ENCODE assay signal across 23 cellular contexts in the genomic region with DNA sequence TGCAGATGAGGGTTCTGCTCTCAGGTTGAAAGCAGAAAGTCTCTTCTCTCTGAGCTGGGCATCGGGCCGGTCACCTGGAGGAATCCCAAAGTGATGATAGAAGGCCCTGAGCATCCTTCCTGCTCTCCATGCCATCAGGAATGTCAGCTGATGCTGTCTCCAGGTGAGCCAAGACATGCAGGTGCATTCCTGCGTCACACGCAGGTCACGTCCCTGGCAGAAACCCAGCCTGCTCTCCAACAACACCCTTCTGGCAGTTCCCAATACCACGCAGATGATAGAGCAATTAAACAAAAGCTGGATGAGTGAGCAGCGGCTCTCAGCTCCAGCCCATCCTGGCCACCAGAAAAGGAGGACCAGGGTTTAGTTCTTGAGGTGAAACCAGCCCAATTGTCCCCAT. TPM values are rescaled to one million over a fixed set of nuclear protein-coding genes. Genes with fewer than 3 reads are reported as not detected.
DNase-seq lines count a peak whose midpoint lies in the region; FAIRE-seq and TF ChIP-seq lines count a peak whose summit lies in the region.
"Had no signal": no experiment of that assay in that cellular context is flagged by ENCODE, and none has a peak within 500 bp of the region (broad histone marks: within the 10 kb centered on the region; RNA-seq: fewer than 3 reads in every experiment).

No MANE protein-coding gene starts in this region.

- no peak for TF ChIP-seq RAD21 in SK-N-SH (IDR thresholded peaks at IDR 0.05; ENCODE audit: low read length)

- peaks cover 14% of the 10 kb centered on the region for H3K9me3 Mint-ChIP-seq in chondrocyte (ENCODE audit: low read depth)

- H3K27me3 Mint-ChIP-seq in chondrocyte (ENCODE audit: low read depth) = peaks cover 10% of the 10 kb centered on the region

- CTCF ChIA-PET in SK-N-SH (lab: Yijun Ruan, JAX) = interaction anchor here (0.9 to 3.3 kb wide), 5 partner anchors 9 to 353 kb away, joined by 3 to 8 read pairs (median 3); no protein-coding TSS in a partner anchor

- H3K9me3 ChIP-seq in thyroid gland (no peaks in the 10 kb centered on the region), SK-N-SH (peaks cover 7% of the 10 kb centered on the region; the same call in 1 of the 2 replicates)
- H3K9me3 ChIP-seq: upper lobe of left lung had no signal

- H3F3A ChIP-seq in SK-N-SH (replicated peaks; ENCODE audit: insufficient read depth) = no peaks in the 10 kb centered on the region

- H3K9ac ChIP-seq in SK-N-SH = no peak overlapping the region

- H4K20me1 ChIP-seq in SK-N-SH (ENCODE audit: insufficient read depth) = no peaks in the 10 kb centered on the region

- peak; percentile 32 for DNase-seq in NCI-H2107 treated with DMSO at 0.1 percent for 48 hours (lab: John Stamatoyannopoulos, UW; ENCODE audit: unreplicated experiment)
- DNase-seq in NCI-H2107 (lab: John Stamatoyannopoulos, UW) = no peak
- peak; percentile 33 for DNase-seq in NCI-H2171 (lab: John Stamatoyannopoulos, UW)
- DNase-seq in chondrocyte (ENCODE audit: low spot score) = peak; percentile 50
- DNase-seq in thyroid gland = peak; percentile 78 to 84
- no peak for DNase-seq in LoVo (ENCODE audit: low spot score)
- DNase-seq in SK-N-SH = no peak
- no peak for DNase-seq in GM12892 (ENCODE audit: insufficient read length)
- DNase-seq: activated CD4-positive, alpha-beta T cell treated with anti-CD3 and anti-CD28 coated beads for 48 hours; activated naive CD8-positive, alpha-beta T cell treated with anti-CD3 and anti-CD28 coated beads, Interleukin-2, amount 10 ng/mL, durations not matched to agents 7 days and 5 days; cortex of kidney; heart right ventricle; NCI-H1436 treated with DMSO at 0.1 percent for 48 hours; NCI-H526 treated with DMSO at 0.1 percent for 48 hours; OCI-M1; psoas muscle; small intestine; upper lobe of left lung had no signal

- no peaks in the 10 kb centered on the region for H3K4me1 Mint-ChIP-seq in chondrocyte (ENCODE audit: low read depth)
- H3K4me1 Mint-ChIP-seq: B cell, brain, neural crest cell had no signal

- TF ChIP-seq EP300 in SK-N-SH (IDR thresholded peaks at IDR 0.05; ENCODE audit: borderline replicate concordance in 1 of 2, low read depth in 1 of 2, low read length in 1 of 2) = no peak

- H2AFZ ChIP-seq in SK-N-SH (ENCODE audit: low read depth) = no peak overlapping the region

- POLR2A ChIA-PET in SK-N-SH (lab: Yijun Ruan, JAX) = no interaction called here

- H3K36me3 Mint-ChIP-seq in chondrocyte (ENCODE audit: low read depth) = no peaks in the 10 kb centered on the region
- H3K36me3 Mint-ChIP-seq: activated naive CD8-positive, alpha-beta T cell treated with anti-CD3 and anti-CD28 coated beads, Interleukin-2, amount 10 ng/mL, durations not matched to agents 7 days and 5 days; brain had no signal

- H3K27ac Mint-ChIP-seq in chondrocyte (ENCODE audit: unreplicated experiment) = no peak overlapping the region
- H3K27ac Mint-ChIP-seq: activated naive CD8-positive, alpha-beta T cell treated with anti-CD3 and anti-CD28 coated beads, Interleukin-2, amount 10 ng/mL, durations not matched to agents 7 days and 5 days; B cell; brain had no signal

- TF ChIP-seq CTCF in chondrocyte (IDR thresholded peaks at IDR 0.05) (no peak), thyroid gland (IDR thresholded peaks at IDR 0.05) (no peak), SK-N-SH (IDR thresholded peaks at IDR 0.05) (no peak)

- H3K9me2 ChIP-seq in SK-N-SH = no peaks in the 10 kb centered on the region

- H3K36me3 ChIP-seq in thyroid gland (no peaks in the 10 kb centered on the region), SK-N-SH (replicated peaks in 1 of 2; ENCODE audit: control insufficient read depth in 1 of 2, insufficient read depth in 2 of 2, low read length in 1 of 2) (no peaks in the 10 kb centered on the region)
- H3K36me3 ChIP-seq: heart right ventricle, upper lobe of left lung had no signal

- WGBS in thyroid gland, 2 donors = 28 to 36% methylated on average over 7 of the region's 7 CpGs
- WGBS in SK-N-SH (ENCODE audit: low lambda C conversion rate) = 54% methylated on average over 7 of the region's 7 CpGs

- FAIRE-seq in GM12892 (lab: Jason Lieb, UNC) = no peak
- FAIRE-seq: endometrium, GM18507, small intestine had no signal

- H3K4me1 ChIP-seq in thyroid gland (no peaks in the 10 kb centered on the region), SK-N-SH (ENCODE audit: control insufficient read depth in 1 of 2, insufficient read depth in 2 of 2, low read depth in 1 of 2, low read length in 1 of 2) (no peaks in the 10 kb centered on the region)
- H3K4me1 ChIP-seq: heart right ventricle, psoas muscle, upper lobe of left lung had no signal

- H3K27me3 ChIP-seq in thyroid gland = no peaks in the 10 kb centered on the region
- no peaks in the 10 kb centered on the region; the same call in 1 of the 2 replicates for H3K27me3 ChIP-seq in SK-N-SH (ENCODE audit: insufficient read depth)
- H3K27me3 ChIP-seq: heart right ventricle, upper lobe of left lung had no signal

- no peaks in the 10 kb centered on the region for H3K79me2 ChIP-seq in SK-N-SH (ENCODE audit: insufficient read depth)

- no peak for TF ChIP-seq POLR2A in thyroid gland (IDR thresholded peaks at IDR 0.05)
- TF ChIP-seq POLR2A in GM12892 (IDR thresholded peaks at IDR 0.05; ENCODE audit: low read depth, low read length) = no peak

- H3K4me3 ChIP-seq in thyroid gland (replicated peaks in 1 of 3) (no peak overlapping the region), SK-N-SH (ENCODE audit: low read depth in 2 of 2, low read length in 1 of 2) (no peak overlapping the region)
- H3K4me3 ChIP-seq: heart right ventricle, psoas muscle, upper lobe of left lung had no signal

- no peak overlapping the region for H3K27ac ChIP-seq in thyroid gland
- no peak overlapping the region for H3K27ac ChIP-seq in SK-N-SH (ENCODE audit: low read depth in 2 of 2, low read length in 1 of 2)
- H3K27ac ChIP-seq: heart right ventricle, psoas muscle, upper lobe of left lung had no signal

- intact Hi-C loops in thyroid gland (cut with DNase I) = no loop called here

- no peak overlapping the region for H3K4me3 Mint-ChIP-seq in chondrocyte (ENCODE audit: unreplicated experiment)
- H3K4me3 Mint-ChIP-seq: activated naive CD8-positive, alpha-beta T cell treated with anti-CD3 and anti-CD28 coated beads, Interleukin-2, amount 10 ng/mL, durations not matched to agents 7 days and 5 days; B cell; brain; neural crest cell had no signal

- no peak overlapping the region for H3K4me2 ChIP-seq in SK-N-SH

TF ChIP-seq in SK-N-SH, 30 proteins besides CTCF, POLR2A, EP300 and RAD21:
- TF ChIP-seq TAF1 (IDR thresholded peaks at IDR 0.05; ENCODE audit: borderline replicate concordance, low read depth, low read length) (no peak), EZH2phosphoT487 (IDR thresholded peaks at IDR 0.05; ENCODE audit: borderline replicate concordance, low read depth) (no peak), RCOR1 (IDR thresholded peaks at IDR 0.05; ENCODE audit: low read length) (no peak), RFX5 (IDR thresholded peaks at IDR 0.05; ENCODE audit: low read length) (no peak), FOXJ3 (CRISPR knock-in tag; IDR thresholded peaks at IDR 0.05) (no peak), MAX (IDR thresholded peaks at IDR 0.05; ENCODE audit: low read depth) (no peak), MEF2A (IDR thresholded peaks at IDR 0.05; ENCODE audit: borderline replicate concordance, low read depth) (no peak), NFIC (IDR thresholded peaks at IDR 0.05; ENCODE audit: borderline replicate concordance) (no peak)
- TF ChIP-seq, protein P1, sequence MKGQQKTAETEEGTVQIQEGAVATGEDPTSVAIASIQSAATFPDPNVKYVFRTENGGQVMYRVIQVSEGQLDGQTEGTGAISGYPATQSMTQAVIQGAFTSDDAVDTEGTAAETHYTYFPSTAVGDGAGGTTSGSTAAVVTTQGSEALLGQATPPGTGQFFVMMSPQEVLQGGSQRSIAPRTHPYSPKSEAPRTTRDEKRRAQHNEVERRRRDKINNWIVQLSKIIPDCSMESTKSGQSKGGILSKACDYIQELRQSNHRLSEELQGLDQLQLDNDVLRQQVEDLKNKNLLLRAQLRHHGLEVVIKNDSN (IDR thresholded peaks at IDR 0.05; ENCODE audit: borderline replicate concordance, low read depth) = no peak

RNA-seq across cellular contexts. Expression of gene WIPI2, which starts 6.9 kb away (rescaled TPM):
- total RNA-seq in chondrocyte (61.0 to 68.0 TPM (median 61.6 TPM) in 3 replicates), thyroid gland (10 to 100 TPM; 64.1 to 85.2 (median 73.4) TPM)
- polyA plus RNA-seq in SK-N-SH (2012; rRNA removed) = 99.1 and 106 TPM in 2 replicates
- 64.0 and 75.8 TPM in 2 replicates for polyA plus RNA-seq in SK-N-SH (2012; cell fraction: cytosol; rRNA removed)
- 108 and 112 TPM in 2 replicates for polyA plus RNA-seq in SK-N-SH (2012; cell fraction: nucleus; rRNA removed)
- polyA plus RNA-seq in GM12892 (2012; ENCODE audit: missing spikeins) = 45.0 TPM

Comparison
In these comparisons a context has a peak if more than half of its experiments do, and no peak if none do; other contexts are left out.
1. DNase-seq: peak in NCI-H2107 treated with DMSO at 0.1 percent for 48 hours (single experiment), NCI-H2171 (single experiment), chondrocyte (single experiment) and thyroid gland (2 of 2); none in NCI-H2107 (single experiment), LoVo (single experiment), SK-N-SH (single experiment) and GM12892 (single experiment).